In the genomic region with DNA sequence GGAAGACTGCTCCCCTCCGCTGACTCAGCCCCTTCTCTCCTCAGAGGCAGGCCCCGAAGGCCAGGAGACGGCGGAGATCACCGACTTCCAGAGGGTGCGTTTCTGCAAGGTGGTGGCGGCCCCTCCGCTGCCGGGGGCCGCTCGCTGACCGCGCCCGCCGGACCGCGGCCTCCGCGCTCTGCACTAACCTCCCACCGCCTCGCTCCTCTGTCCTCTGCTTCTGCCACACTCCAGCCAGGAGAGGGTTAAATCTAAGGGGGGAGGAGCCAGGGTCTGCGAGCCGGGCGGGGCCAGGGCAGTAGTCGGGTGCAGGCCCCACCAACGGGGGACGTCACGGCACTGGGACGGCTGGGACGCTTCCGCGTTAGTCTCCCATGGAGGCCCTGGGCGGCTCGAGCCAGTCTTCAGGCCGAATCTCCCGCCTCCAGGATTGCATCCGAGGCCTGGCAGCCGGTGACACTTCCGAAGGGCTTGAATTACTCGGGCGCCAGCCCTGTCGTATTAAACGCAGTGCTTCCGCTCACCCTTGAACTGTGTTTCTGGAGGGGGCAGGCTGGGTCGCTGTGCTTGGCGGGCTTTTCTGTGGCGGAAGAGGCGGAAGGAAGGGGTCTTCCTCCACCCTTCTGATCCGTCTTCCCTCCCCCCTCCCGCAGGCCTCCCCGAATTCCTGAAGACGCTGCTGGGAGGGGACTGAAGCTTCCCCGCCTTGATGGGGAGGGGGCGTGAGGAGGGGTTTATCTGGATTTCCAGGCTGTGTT, we compare ENCODE assay signal across 8 cellular contexts. TPM values are rescaled to one million over a fixed set of nuclear protein-coding genes. Genes with fewer than 3 reads are reported as not detected.
DNase-seq lines count a peak whose midpoint lies in the region; ATAC-seq and TF ChIP-seq lines count a peak whose summit lies in the region.

No MANE protein-coding gene starts in this region.

- no peaks in the 10 kb centered on the region for H3K9me3 ChIP-seq in ES-I3 (ENCODE audit: control insufficient read depth, insufficient read depth, low read length)

- TF ChIP-seq CTCF in omental fat pad (IDR thresholded peaks at IDR 0.05): no peak

- peak overlapping the region; percentile 83 for H3K9ac ChIP-seq in ES-I3 (ENCODE audit: low read depth, low read length)

- peak; percentile 72 for ATAC-seq in omental fat pad (ENCODE audit: low FRiP score)

- H3K27me3 ChIP-seq in H7 (ENCODE audit: control insufficient read depth, insufficient read depth, low read length): peaks cover 11% of the 10 kb centered on the region

- DNase-seq in H7 (peak; percentile 98), M059J (ENCODE audit: low read depth) (peak; percentile 92), SK-N-DZ (ENCODE audit: low spot score) (peak; percentile 83), globus pallidus (ENCODE audit: low spot score) (peak; percentile 90), omental fat pad (ENCODE audit: low spot score) (peak; percentile 70)
- peak; percentile 91 for DNase-seq in activated naive CD4-positive, alpha-beta T cell treated with anti-CD3 and anti-CD28 coated beads, Interleukin-2, amount 50 U/mL, for 16 hours

- H3K27ac ChIP-seq in temporal lobe (ENCODE audit: low read depth, low read length): peak overlapping the region; percentile 98

- H3K4me3 ChIP-seq in H7 (ENCODE audit: insufficient read depth, low read depth, low read length): peak overlapping the region; percentile 78

- H3K4me1 ChIP-seq in ES-I3 (ENCODE audit: insufficient read depth, low read length): peaks cover 5% of the 10 kb centered on the region; the same call in 1 of the 2 replicates

- H3K36me3 ChIP-seq in ES-I3 (ENCODE audit: insufficient read depth, low read length) (no peaks in the 10 kb centered on the region; the same call in 1 of the 2 replicates), H7 (replicated peaks; ENCODE audit: control insufficient read depth, insufficient read depth, low read length) (peaks cover 1% of the 10 kb centered on the region)

RNA-seq across cellular contexts. Expression of a gene that starts 1.2 kb away (rescaled TPM):
- total RNA-seq in H7 (2014; rRNA removed; shearing (Covaris generic)): 2.0 and 2.9 TPM in 2 replicates
- total RNA-seq in M059J (2014; rRNA removed; shearing (Covaris generic)): 1.9 and 6.0 TPM in 2 replicates
- 2.1 and 2.9 TPM in 2 replicates for polyA plus RNA-seq in SK-N-DZ (2014; cell fraction: cytosol; rRNA removed)
- 2.4 and 7.3 TPM in 2 replicates for polyA plus RNA-seq in SK-N-DZ (2014; cell fraction: nucleus; rRNA removed)
- 1 to 10 TPM; 3.3 to 8.2 (median 5.7) TPM for total RNA-seq in omental fat pad
- total RNA-seq in temporal lobe: 3.2 TPM

RNA-seq across cellular contexts. Expression of a gene that starts 17.2 kb away (rescaled TPM):
- 10.9 and 14.0 TPM in 2 replicates for total RNA-seq in H7 (2014; rRNA removed; shearing (Covaris generic))
- total RNA-seq in M059J (2014; rRNA removed; shearing (Covaris generic)): 2.1 and 6.0 TPM in 2 replicates
- polyA plus RNA-seq in SK-N-DZ (2014; cell fraction: cytosol; rRNA removed): 1.4 and 3.0 TPM in 2 replicates
- 3.2 and 3.6 TPM in 2 replicates for polyA plus RNA-seq in SK-N-DZ (2014; cell fraction: nucleus; rRNA removed)
- total RNA-seq in omental fat pad (10 to 100 TPM in 2 of 4 donors, 1 to 10 TPM in 2; 8.2 to 16.7 (median 12.5) TPM), temporal lobe (2.2 TPM)

RNA-seq across cellular contexts. Expression of a gene that starts 36.2 kb away (rescaled TPM):
- total RNA-seq in H7 (2014; rRNA removed; shearing (Covaris generic)): 0.17 TPM in 1 of 2 replicates, not detected in the other
- 0.05 TPM in 1 of 2 replicates, not detected in the other for total RNA-seq in M059J (2014; rRNA removed; shearing (Covaris generic))
- not detected in 2 replicates for polyA plus RNA-seq in SK-N-DZ (2014; cell fraction: cytosol; rRNA removed)
- polyA plus RNA-seq in SK-N-DZ (2014; cell fraction: nucleus; rRNA removed): not detected in 2 replicates
- total RNA-seq in omental fat pad: 10 to 100 TPM; 26.5 to 94.0 (median 60.7) TPM
- total RNA-seq in temporal lobe: 0.25 TPM

RNA-seq across cellular contexts. Expression of a gene that starts 42.5 kb away (rescaled TPM):
- total RNA-seq in H7 (2014; rRNA removed; shearing (Covaris generic)): 13.4 and 20.7 TPM in 2 replicates
- 1.9 and 5.0 TPM in 2 replicates for total RNA-seq in M059J (2014; rRNA removed; shearing (Covaris generic))
- polyA plus RNA-seq in SK-N-DZ (2014; cell fraction: cytosol; rRNA removed): 5.3 and 8.5 TPM in 2 replicates
- 6.3 and 9.1 TPM in 2 replicates for polyA plus RNA-seq in SK-N-DZ (2014; cell fraction: nucleus; rRNA removed)
- total RNA-seq in omental fat pad: 1 to 10 TPM; 1.0 to 9.1 (median 1.8) TPM
- total RNA-seq in temporal lobe: 5.2 TPM

RNA-seq across cellular contexts. Expression of a gene that starts 58.5 kb away (rescaled TPM):
- total RNA-seq in H7 (2014; rRNA removed; shearing (Covaris generic)): 0.03 TPM in 1 of 2 replicates, not detected in the other
- total RNA-seq in M059J (2014; rRNA removed; shearing (Covaris generic)): 0.39 and 0.91 TPM in 2 replicates
- not detected in 2 replicates for polyA plus RNA-seq in SK-N-DZ (2014; cell fraction: cytosol; rRNA removed)
- polyA plus RNA-seq in SK-N-DZ (2014; cell fraction: nucleus; rRNA removed): not detected in 2 replicates
- total RNA-seq in omental fat pad (10 to 100 TPM in 3 of 4 donors, 1 to 10 TPM in 1; 5.4 to 16.9 (median 12.9) TPM), temporal lobe (0.25 TPM)

Comparison
In these comparisons a context has a peak if more than half of its experiments do, and no peak if none do; other contexts are left out.
1. Peak in every context shown above with its lines: DNase-seq, ATAC-seq, H3K4me3 ChIP-seq and H3K27ac ChIP-seq.
2. RNA of a gene that starts 36.2 kb away (total RNA-seq): 26.5 to 94.0 TPM in omental fat pad; 0.25 TPM in temporal lobe (single experiment), 0.17 TPM in H7 and 0.05 TPM in M059J; every median in the first group is over 10 times any median in the second.